Comparison of ENCODE assay signal across 2 cellular contexts in the genomic region with DNA sequence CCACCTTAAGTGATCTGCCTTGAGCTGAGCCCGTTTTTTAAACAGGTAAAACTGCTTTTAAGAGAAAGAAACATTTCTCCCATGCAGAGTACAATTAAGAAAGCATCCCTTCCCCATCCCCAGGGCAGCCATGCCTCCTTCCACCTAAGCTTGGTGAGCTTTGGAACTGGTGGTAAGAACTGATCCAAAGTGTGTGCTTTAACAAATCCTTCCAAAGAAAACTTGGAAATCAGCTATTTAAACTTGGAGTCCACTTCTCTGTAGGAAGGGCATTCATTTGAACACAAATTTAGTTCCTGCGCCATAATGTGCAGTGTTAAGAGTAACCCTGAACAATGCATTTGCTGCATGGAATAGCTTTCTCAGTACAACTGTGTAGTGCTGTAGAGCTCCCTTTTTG.
A peak's percentile ranks its signal among the peaks of the same experiment; 100 is the strongest.
TF ChIP-seq lines count a peak whose summit lies in the region.

No MANE protein-coding gene starts in this region.

TF ChIP-seq in HepG2, 621 proteins besides CTCF, POLR2A, EP300 and RAD21:
- TF ChIP-seq TARDBP (CRISPR knock-in tag; IDR thresholded peaks at IDR 0.05), result 0 out of 2 replicates have a peak, but pooled peaks have one; percentile 7
- 0 out of 2 replicates have a peak, but pooled peaks have one; percentile 76 for TF ChIP-seq ZNF44 (CRISPR knock-in tag; IDR thresholded peaks at IDR 0.05)
- 0 out of 2 replicates have a peak, but pooled peaks have one; percentile 37 for TF ChIP-seq GLI4 (CRISPR knock-in tag; IDR thresholded peaks at IDR 0.05; ENCODE audit: borderline replicate concordance)
- no peak for TF ChIP-seq ATF1 (CRISPR knock-in tag; IDR thresholded peaks at IDR 0.05)
- 0 out of 2 replicates have a peak, but pooled peaks have one; percentile 40 for TF ChIP-seq ZNF547 (CRISPR knock-in tag; IDR thresholded peaks at IDR 0.05)
- TF ChIP-seq ZNF136 (CRISPR knock-in tag; IDR thresholded peaks at IDR 0.05; ENCODE audit: low read depth), result 0 out of 2 replicates have a peak, but pooled peaks have one; percentile 83
- TF ChIP-seq MBNL3 (CRISPR knock-in tag; conservative IDR thresholded peaks at IDR 0.05), result no peak
- TF ChIP-seq, protein P1, sequence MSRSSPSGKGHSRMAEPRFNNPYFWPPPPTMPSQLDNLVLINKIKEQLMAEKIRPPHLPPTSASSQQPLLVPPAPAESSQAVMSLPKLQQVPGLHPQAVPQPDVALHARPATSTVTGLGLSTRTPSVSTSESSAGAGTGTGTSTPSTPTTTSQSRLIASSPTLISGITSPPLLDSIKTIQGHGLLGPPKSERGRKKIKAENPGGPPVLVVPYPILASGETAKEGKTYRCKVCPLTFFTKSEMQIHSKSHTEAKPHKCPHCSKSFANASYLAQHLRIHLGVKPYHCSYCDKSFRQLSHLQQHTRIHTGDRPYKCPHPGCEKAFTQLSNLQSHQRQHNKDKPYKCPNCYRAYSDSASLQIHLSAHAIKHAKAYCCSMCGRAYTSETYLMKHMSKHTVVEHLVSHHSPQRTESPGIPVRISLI (CRISPR knock-in tag; IDR thresholded peaks at IDR 0.05; ENCODE audit: borderline replicate concordance), result no peak
- TF ChIP-seq ZNF790 (CRISPR knock-in tag; IDR thresholded peaks at IDR 0.05; ENCODE audit: borderline replicate concordance), result no peak
- TF ChIP-seq, protein P2, sequence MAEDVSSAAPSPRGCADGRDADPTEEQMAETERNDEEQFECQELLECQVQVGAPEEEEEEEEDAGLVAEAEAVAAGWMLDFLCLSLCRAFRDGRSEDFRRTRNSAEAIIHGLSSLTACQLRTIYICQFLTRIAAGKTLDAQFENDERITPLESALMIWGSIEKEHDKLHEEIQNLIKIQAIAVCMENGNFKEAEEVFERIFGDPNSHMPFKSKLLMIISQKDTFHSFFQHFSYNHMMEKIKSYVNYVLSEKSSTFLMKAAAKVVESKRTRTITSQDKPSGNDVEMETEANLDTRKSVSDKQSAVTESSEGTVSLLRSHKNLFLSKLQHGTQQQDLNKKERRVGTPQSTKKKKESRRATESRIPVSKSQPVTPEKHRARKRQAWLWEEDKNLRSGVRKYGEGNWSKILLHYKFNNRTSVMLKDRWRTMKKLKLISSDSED (CRISPR knock-in tag; IDR thresholded peaks at IDR 0.05), result no peak
- TF ChIP-seq HOXA3 (CRISPR knock-in tag; IDR thresholded peaks at IDR 0.05), result no peak
- TF ChIP-seq ZFP82 (CRISPR knock-in tag; IDR thresholded peaks at IDR 0.05; ENCODE audit: borderline replicate concordance), result no peak
- 0 out of 2 replicates have a peak, but pooled peaks have one; percentile 44 for TF ChIP-seq ZNF33B (CRISPR knock-in tag; IDR thresholded peaks at IDR 0.05)
- no peak for TF ChIP-seq REPIN1 (CRISPR knock-in tag; IDR thresholded peaks at IDR 0.05; ENCODE audit: borderline replicate concordance, low read depth)
- TF ChIP-seq, protein P3, sequence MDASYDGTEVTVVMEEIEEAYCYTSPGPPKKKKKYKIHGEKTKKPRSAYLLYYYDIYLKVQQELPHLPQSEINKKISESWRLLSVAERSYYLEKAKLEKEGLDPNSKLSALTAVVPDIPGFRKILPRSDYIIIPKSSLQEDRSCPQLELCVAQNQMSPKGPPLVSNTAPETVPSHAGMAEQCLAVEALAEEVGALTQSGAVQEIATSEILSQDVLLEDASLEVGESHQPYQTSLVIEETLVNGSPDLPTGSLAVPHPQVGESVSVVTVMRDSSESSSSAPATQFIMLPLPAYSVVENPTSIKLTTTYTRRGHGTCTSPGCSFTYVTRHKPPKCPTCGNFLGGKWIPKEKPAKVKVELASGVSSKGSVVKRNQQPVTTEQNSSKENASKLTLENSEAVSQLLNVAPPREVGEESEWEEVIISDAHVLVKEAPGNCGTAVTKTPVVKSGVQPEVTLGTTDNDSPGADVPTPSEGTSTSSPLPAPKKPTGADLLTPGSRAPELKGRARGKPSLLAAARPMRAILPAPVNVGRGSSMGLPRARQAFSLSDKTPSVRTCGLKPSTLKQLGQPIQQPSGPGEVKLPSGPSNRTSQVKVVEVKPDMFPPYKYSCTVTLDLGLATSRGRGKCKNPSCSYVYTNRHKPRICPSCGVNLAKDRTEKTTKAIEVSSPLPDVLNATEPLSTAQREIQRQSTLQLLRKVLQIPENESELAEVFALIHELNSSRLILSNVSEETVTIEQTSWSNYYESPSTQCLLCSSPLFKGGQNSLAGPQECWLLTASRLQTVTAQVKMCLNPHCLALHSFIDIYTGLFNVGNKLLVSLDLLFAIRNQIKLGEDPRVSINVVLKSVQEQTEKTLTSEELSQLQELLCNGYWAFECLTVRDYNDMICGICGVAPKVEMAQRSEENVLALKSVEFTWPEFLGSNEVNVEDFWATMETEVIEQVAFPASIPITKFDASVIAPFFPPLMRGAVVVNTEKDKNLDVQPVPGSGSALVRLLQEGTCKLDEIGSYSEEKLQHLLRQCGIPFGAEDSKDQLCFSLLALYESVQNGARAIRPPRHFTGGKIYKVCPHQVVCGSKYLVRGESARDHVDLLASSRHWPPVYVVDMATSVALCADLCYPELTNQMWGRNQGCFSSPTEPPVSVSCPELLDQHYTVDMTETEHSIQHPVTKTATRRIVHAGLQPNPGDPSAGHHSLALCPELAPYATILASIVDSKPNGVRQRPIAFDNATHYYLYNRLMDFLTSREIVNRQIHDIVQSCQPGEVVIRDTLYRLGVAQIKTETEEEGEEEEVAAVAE (CRISPR knock-in tag; IDR thresholded peaks at IDR 0.05; ENCODE audit: borderline replicate concordance), result no peak

TF ChIP-seq in K562, 482 proteins besides CTCF, POLR2A, EP300 and RAD21:
- TF ChIP-seq SPI1 (IDR thresholded peaks at IDR 0.05; ENCODE audit: borderline replicate concordance, low read depth, low read length) (no peak), IFI16 (CRISPR knock-in tag; IDR thresholded peaks at IDR 0.05) (no peak), ZNF347 (CRISPR knock-in tag; IDR thresholded peaks at IDR 0.05; ENCODE audit: low read depth) (no peak), STAT5A (IDR thresholded peaks at IDR 0.05; ENCODE audit: borderline replicate concordance, low read length) (no peak), CSDE1 (IDR thresholded peaks at IDR 0.05) (no peak), SETDB1 (IDR thresholded peaks at IDR 0.05; ENCODE audit: low read length) (no peak), NFXL1 (CRISPR knock-in tag; IDR thresholded peaks at IDR 0.05) (no peak), KAT2B (IDR thresholded peaks at IDR 0.05; ENCODE audit: low read depth, low read length) (no peak)
- TF ChIP-seq, protein P4, sequence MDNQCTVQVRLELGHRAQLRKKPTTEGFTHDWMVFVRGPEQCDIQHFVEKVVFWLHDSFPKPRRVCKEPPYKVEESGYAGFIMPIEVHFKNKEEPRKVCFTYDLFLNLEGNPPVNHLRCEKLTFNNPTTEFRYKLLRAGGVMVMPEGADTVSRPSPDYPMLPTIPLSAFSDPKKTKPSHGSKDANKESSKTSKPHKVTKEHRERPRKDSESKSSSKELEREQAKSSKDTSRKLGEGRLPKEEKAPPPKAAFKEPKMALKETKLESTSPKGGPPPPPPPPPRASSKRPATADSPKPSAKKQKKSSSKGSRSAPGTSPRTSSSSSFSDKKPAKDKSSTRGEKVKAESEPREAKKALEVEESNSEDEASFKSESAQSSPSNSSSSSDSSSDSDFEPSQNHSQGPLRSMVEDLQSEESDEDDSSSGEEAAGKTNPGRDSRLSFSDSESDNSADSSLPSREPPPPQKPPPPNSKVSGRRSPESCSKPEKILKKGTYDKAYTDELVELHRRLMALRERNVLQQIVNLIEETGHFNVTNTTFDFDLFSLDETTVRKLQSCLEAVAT (IDR thresholded peaks at IDR 0.05), result no peak
